In genomic region chr12:107736914-107737313, GRCh38 we compare ENCODE assay signal across 10 cellular contexts. TPM values are rescaled to one million over a fixed set of nuclear protein-coding genes. Genes with fewer than 3 reads are reported as not detected.
A peak's percentile ranks its signal among the peaks of the same experiment; 100 is the strongest.
DNase-seq lines count a peak whose midpoint lies in the region; ATAC-seq and TF ChIP-seq lines count a peak whose summit lies in the region.
"Had no signal": no experiment of that assay in that cellular context is flagged by ENCODE, and none has a peak within 500 bp of the region (broad histone marks: within the 10 kb centered on the region; RNA-seq: fewer than 3 reads in every experiment).

No MANE protein-coding gene starts in this region.

- H3K27ac Mint-ChIP-seq in CD4-positive, alpha-beta T cell = peak overlapping the region; percentile 7

- no peaks in the 10 kb centered on the region for H3K9me3 Mint-ChIP-seq in CD4-positive, alpha-beta T cell
- H3K9me3 Mint-ChIP-seq: CD4-positive, alpha-beta memory T cell had no signal

- TF ChIP-seq CTCF in CD4-positive, alpha-beta T cell (IDR thresholded peaks at IDR 0.05) = no peak
- TF ChIP-seq CTCF in OCI-LY7 (conservative IDR thresholded peaks at IDR 0.05; ENCODE audit: low read length) = peak; percentile 70
- no peak for TF ChIP-seq CTCF in foreskin fibroblast (IDR thresholded peaks at IDR 0.05; ENCODE audit: low read depth, low read length)
- no peak for TF ChIP-seq CTCF in SK-N-SH (IDR thresholded peaks at IDR 0.05)

- DNase-seq in CD4-positive, alpha-beta T cell = no peak
- DNase-seq in OCI-LY7 (ENCODE audit: low spot score) (peak; percentile 86), AML-193 (lab: John Stamatoyannopoulos, UW) (no peak), foreskin fibroblast (no peak), SK-N-SH (no peak)
- DNase-seq in central memory CD4-positive, alpha-beta T cell = no peak
- DNase-seq: CD4-positive, alpha-beta memory T cell had no signal

- H3F3A ChIP-seq in SK-N-SH (replicated peaks; ENCODE audit: insufficient read depth) = peaks cover 4% of the 10 kb centered on the region

- no peak overlapping the region for H3K27ac ChIP-seq in CD4-positive, alpha-beta T cell (ENCODE audit: low read depth, low read length)
- H3K27ac ChIP-seq in OCI-LY7 (ENCODE audit: low read depth, low read length, poor library complexity, severe bottlenecking) (peak overlapping the region; percentile 32), SK-N-SH (ENCODE audit: low read depth in 2 of 2, low read length in 1 of 2) (no peak overlapping the region)
- H3K27ac ChIP-seq: cardiac muscle cell had no signal

- no peaks in the 10 kb centered on the region for H3K9me3 ChIP-seq in CD4-positive, alpha-beta T cell (ENCODE audit: control insufficient read depth, low read length)
- H3K9me3 ChIP-seq in OCI-LY7 (ENCODE audit: low read length) (no peaks in the 10 kb centered on the region), SK-N-SH (no peaks in the 10 kb centered on the region)

- H2AFZ ChIP-seq in OCI-LY7 (ENCODE audit: low read length) = no peak overlapping the region
- no peak overlapping the region for H2AFZ ChIP-seq in SK-N-SH (ENCODE audit: low read depth)

- H3K4me1 ChIP-seq in OCI-LY7 (ENCODE audit: insufficient read depth, low read length, poor library complexity, severe bottlenecking) (peaks cover 21% of the 10 kb centered on the region), SK-N-SH (ENCODE audit: control insufficient read depth in 1 of 2, insufficient read depth in 2 of 2, low read depth in 1 of 2, low read length in 1 of 2) (no peaks in the 10 kb centered on the region)

- WGBS in SK-N-SH (ENCODE audit: low lambda C conversion rate) = 98% methylated on average over 4 of the region's 4 CpGs

- ATAC-seq in CD4-positive, alpha-beta T cell (ENCODE audit: poor library complexity) = no peak
- peak; percentile 86 for ATAC-seq in GM19324 (IDR thresholded peaks at IDR 0.05; ENCODE audit: low FRiP score, unreplicated experiment)
- peak; percentile 90 for ATAC-seq in HG03039 (IDR thresholded peaks at IDR 0.05; ENCODE audit: unreplicated experiment)

- intact Hi-C loops in CD4-positive, alpha-beta T cell (cut with DNase I, micrococcal nuclease) = no loop called here
- intact Hi-C loops in OCI-LY7 (cut with micrococcal nuclease; ENCODE audit: unreplicated experiment) = loop anchor here (1.0 kb wide), 2 partner anchors 10 to 23 kb away; no protein-coding TSS in a partner anchor

- CTCF ChIA-PET in CD4-positive, alpha-beta T cell (lab: Charles Lee) = no interaction called here
- CTCF ChIA-PET in OCI-LY7 (lab: Charles Lee; ENCODE audit: unreplicated experiment) = interaction anchor here (1.1 kb wide), 1 partner anchor 148 kb away, joined by 4 read pairs; no protein-coding TSS in a partner anchor
- CTCF ChIA-PET in SK-N-SH (lab: Yijun Ruan, JAX) = interaction anchor here (1.1 kb wide), 1 partner anchor 17 kb away, joined by 3 read pairs; no protein-coding TSS in a partner anchor

- no peak overlapping the region for H3K4me3 Mint-ChIP-seq in CD4-positive, alpha-beta T cell
- H3K4me3 Mint-ChIP-seq: CD4-positive, alpha-beta memory T cell had no signal

- H3K27me3 Mint-ChIP-seq in CD4-positive, alpha-beta T cell = no peaks in the 10 kb centered on the region
- H3K27me3 Mint-ChIP-seq: CD4-positive, alpha-beta memory T cell had no signal

- H3K79me2 ChIP-seq in OCI-LY7 (ENCODE audit: insufficient read depth, low read depth, low read length) (no peaks in the 10 kb centered on the region), SK-N-SH (ENCODE audit: insufficient read depth) (peaks cover 4% of the 10 kb centered on the region; the same call in 1 of the 2 replicates)

- POLR2A ChIA-PET in CD4-positive, alpha-beta T cell (lab: Charles Lee) = no interaction called here
- POLR2A ChIA-PET in OCI-LY7 (lab: Charles Lee) (no interaction called here), SK-N-SH (lab: Yijun Ruan, JAX) (no interaction called here)

- H3K4me1 Mint-ChIP-seq in CD4-positive, alpha-beta T cell (ENCODE audit: low read depth) = no peaks in the 10 kb centered on the region

- H3K36me3 ChIP-seq in OCI-LY7 (ENCODE audit: insufficient read depth, low read length) = peaks cover 98% of the 10 kb centered on the region
- H3K36me3 ChIP-seq in SK-N-SH (replicated peaks in 1 of 2; ENCODE audit: control insufficient read depth in 1 of 2, insufficient read depth in 2 of 2, low read length in 1 of 2) = peaks cover 87 to 92% of the 10 kb centered on the region in 2 experiments

- no peak for TF ChIP-seq RAD21 in SK-N-SH (IDR thresholded peaks at IDR 0.05; ENCODE audit: low read length)

- peak overlapping the region; percentile 7 for H3K4me3 ChIP-seq in OCI-LY7 (ENCODE audit: low read depth, low read length, poor library complexity, severe bottlenecking)
- no peak overlapping the region for H3K4me3 ChIP-seq in foreskin fibroblast (ENCODE audit: low read depth in 1 of 2, low read length in 2 of 2)
- no peak overlapping the region for H3K4me3 ChIP-seq in SK-N-SH (ENCODE audit: low read depth in 2 of 2, low read length in 1 of 2)
- H3K4me3 ChIP-seq: cardiac muscle cell had no signal

- no peaks in the 10 kb centered on the region for H3K27me3 ChIP-seq in CD4-positive, alpha-beta T cell (ENCODE audit: control insufficient read depth, insufficient read depth, low read length)
- no peaks in the 10 kb centered on the region for H3K27me3 ChIP-seq in SK-N-SH (ENCODE audit: insufficient read depth)
- H3K27me3 ChIP-seq: cardiac muscle cell had no signal

- TF ChIP-seq EP300 in SK-N-SH (IDR thresholded peaks at IDR 0.05; ENCODE audit: borderline replicate concordance in 1 of 2, low read depth in 1 of 2, low read length in 1 of 2) = no peak

- H3K36me3 Mint-ChIP-seq in CD4-positive, alpha-beta T cell (ENCODE audit: low read depth) = peaks cover 96% of the 10 kb centered on the region

- H3K4me2 ChIP-seq in OCI-LY7 (ENCODE audit: low read length) (peak overlapping the region; percentile 36; the same call in 1 of the 2 replicates), SK-N-SH (no peak overlapping the region)

- BruUV-seq in OCI-LY7 (replicated peaks; lab: Mats Ljungman, UMichigan) = no TSS peak

- H3K9me2 ChIP-seq in OCI-LY7 (ENCODE audit: insufficient read depth, low read length) (no peaks in the 10 kb centered on the region), SK-N-SH (no peaks in the 10 kb centered on the region)

- peaks cover 4% of the 10 kb centered on the region; the same call in 1 of the 2 replicates for H4K20me1 ChIP-seq in OCI-LY7 (ENCODE audit: insufficient read depth, low read length)
- no peaks in the 10 kb centered on the region for H4K20me1 ChIP-seq in SK-N-SH (ENCODE audit: insufficient read depth)

- H3K9ac ChIP-seq in SK-N-SH = no peak overlapping the region

TF ChIP-seq in SK-N-SH, 30 proteins besides CTCF, POLR2A, EP300 and RAD21:
- TF ChIP-seq GABPA (IDR thresholded peaks at IDR 0.05; ENCODE audit: low read depth) = no peak
- TF ChIP-seq YY1 (IDR thresholded peaks at IDR 0.05; ENCODE audit: low read depth) = no peak

RNA-seq across cellular contexts. Expression of gene PRDM4, which starts 24.0 kb away (rescaled TPM):
- total RNA-seq in CD4-positive, alpha-beta T cell = 10 to 100 TPM; 40.2 to 44.0 TPM
- 25.1 and 28.7 TPM in 2 replicates for total RNA-seq in OCI-LY7 (2014; rRNA removed; shearing (Covaris generic))
- total RNA-seq in OCI-LY7 (2022) = 27.5 and 28.3 TPM in 2 replicates
- polyA plus RNA-seq in SK-N-SH (2012; rRNA removed) = 22.1 and 27.9 TPM in 2 replicates
- 22.0 and 24.6 TPM in 2 replicates for polyA plus RNA-seq in SK-N-SH (2012; cell fraction: cytosol; rRNA removed)
- polyA plus RNA-seq in SK-N-SH (2012; cell fraction: nucleus; rRNA removed) = 24.2 and 36.7 TPM in 2 replicates

RNA-seq across cellular contexts. Expression of gene ASCL4, which starts 37.6 kb away (rescaled TPM):
- not detected for total RNA-seq in CD4-positive, alpha-beta T cell
- total RNA-seq in OCI-LY7 (2014; rRNA removed; shearing (Covaris generic)) = not detected in 2 replicates
- not detected in 2 replicates for total RNA-seq in OCI-LY7 (2022)
- polyA plus RNA-seq in SK-N-SH (2012; rRNA removed) = not detected in 2 replicates
- polyA plus RNA-seq in SK-N-SH (2012; cell fraction: cytosol; rRNA removed) = not detected in 2 replicates
- not detected in 2 replicates for polyA plus RNA-seq in SK-N-SH (2012; cell fraction: nucleus; rRNA removed)
- total RNA-seq: cardiac muscle cell; CD4-positive, alpha-beta memory T cell had no signal
- polyA plus RNA-seq: cardiac muscle cell; CD4-positive, alpha-beta memory T cell had no signal

RNA-seq across cellular contexts. Expression of gene PWP1, which starts 51.3 kb away (rescaled TPM):
- total RNA-seq in CD4-positive, alpha-beta T cell = 10 to 100 TPM; 24.1 to 24.2 TPM
- 28.2 and 46.1 TPM in 2 replicates for total RNA-seq in OCI-LY7 (2014; rRNA removed; shearing (Covaris generic))
- total RNA-seq in OCI-LY7 (2022) = 39.8 and 44.5 TPM in 2 replicates
- 129 and 165 TPM in 2 replicates for polyA plus RNA-seq in SK-N-SH (2012; rRNA removed)
- 146 and 181 TPM in 2 replicates for polyA plus RNA-seq in SK-N-SH (2012; cell fraction: cytosol; rRNA removed)
- 103 and 127 TPM in 2 replicates for polyA plus RNA-seq in SK-N-SH (2012; cell fraction: nucleus; rRNA removed)
